28 cellular contexts compared by ENCODE assay signal in the genomic region with DNA sequence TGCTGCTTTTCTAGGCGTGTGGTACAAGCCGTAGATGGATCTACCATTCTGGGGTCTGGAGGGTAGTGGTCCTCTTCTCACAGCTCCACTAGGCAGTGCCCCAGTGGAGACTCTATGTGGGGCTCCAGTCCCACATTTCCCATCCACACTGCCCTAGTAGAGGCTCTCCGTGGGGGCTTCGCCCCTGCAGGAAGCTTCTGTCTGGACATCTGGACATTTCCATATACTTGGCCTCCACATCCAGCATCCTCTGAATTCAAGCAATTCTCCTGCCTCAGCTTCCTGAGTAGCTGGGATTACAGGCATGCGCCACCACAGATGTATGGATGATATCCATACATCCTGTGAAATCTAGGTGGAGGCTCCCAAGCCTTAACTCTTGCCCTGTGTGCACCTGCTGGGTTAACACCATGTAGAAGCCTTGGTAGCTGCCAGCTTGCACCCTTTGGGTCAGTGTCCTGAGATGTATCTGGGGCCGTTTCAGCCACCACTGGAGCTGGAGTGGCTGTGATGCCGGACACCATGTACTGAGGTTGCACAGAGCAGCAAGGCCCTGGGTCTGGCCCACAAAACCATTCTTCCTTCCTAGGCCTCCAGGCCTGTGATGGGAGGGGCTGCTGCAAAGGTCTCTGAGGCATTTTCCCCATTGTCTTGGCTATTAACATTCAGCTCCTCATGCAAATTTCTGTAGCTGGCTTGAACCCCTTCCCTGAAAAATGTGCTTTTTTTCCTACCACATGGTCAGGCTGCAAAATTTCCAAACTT.
"Had no signal": no experiment of that assay in that cellular context is flagged by ENCODE, and none has a peak within 500 bp of the region (broad histone marks: within the 10 kb centered on the region; RNA-seq: fewer than 3 reads in every experiment).

No MANE protein-coding gene starts in this region.

- H3K27me3 ChIP-seq: adrenal gland, breast epithelium, MG63 had no signal

- H3K4me2 ChIP-seq: PC-9 had no signal

- H3K4me3 ChIP-seq: adrenal gland, breast epithelium, MG63, PC-9 had no signal

- H3K27me3 Mint-ChIP-seq: activated B cell treated with CpG ODN at 0.5 μM for 24 hours; activated CD4-positive, alpha-beta memory T cell treated with anti-CD3 and anti-CD28 coated beads for 36 hours; activated CD4-positive, alpha-beta T cell treated with anti-CD3 and anti-CD28 coated beads, Interleukin-2, amount 10 ng/mL, durations not matched to agents 24 days and 14 days; activated naive CD4-positive, alpha-beta T cell treated with anti-CD3 and anti-CD28 coated beads, Interleukin-2, amount 10 ng/mL, durations not matched to agents 7 days and 5 days; activated naive CD8-positive, alpha-beta T cell treated with anti-CD3 and anti-CD28 coated beads, Interleukin-2, amount 10 ng/mL, durations not matched to agents 7 days and 5 days; T-helper 17 cell had no signal

- ATAC-seq: T-helper 17 cell had no signal

- H2AFZ ChIP-seq: PC-9 had no signal

- H3K27ac ChIP-seq: adrenal gland, breast epithelium, PC-9 had no signal

- H3K4me3 Mint-ChIP-seq: activated B cell treated with CpG ODN at 0.5 μM for 24 hours; activated CD4-positive, alpha-beta memory T cell treated with anti-CD3 and anti-CD28 coated beads for 36 hours; activated CD4-positive, alpha-beta T cell treated with anti-CD3 and anti-CD28 coated beads, Interleukin-2, amount 10 ng/mL, durations not matched to agents 24 days and 14 days; activated naive CD4-positive, alpha-beta T cell treated with anti-CD3 and anti-CD28 coated beads, Interleukin-2, amount 10 ng/mL, durations not matched to agents 7 days and 5 days; activated naive CD8-positive, alpha-beta T cell treated with anti-CD3 and anti-CD28 coated beads, Interleukin-2, amount 10 ng/mL, durations not matched to agents 7 days and 5 days; T-helper 17 cell had no signal

- DNase-seq: activated B cell treated with CpG ODN at 0.5 μM for 24 hours; activated CD4-positive, alpha-beta memory T cell treated with anti-CD3 and anti-CD28 coated beads for 36 hours; activated CD4-positive, alpha-beta T cell treated with anti-CD3 and anti-CD28 coated beads for 1 hour; activated CD4-positive, alpha-beta T cell treated with anti-CD3 and anti-CD28 coated beads, Interleukin-2, amount 10 ng/mL, durations not matched to agents 24 days and 14 days; activated CD8-positive, alpha-beta memory T cell treated with anti-CD3 and anti-CD28 coated beads for 24 hours; activated gamma-delta T cell treated with Interleukin-2 at 50 U/mL for 16 hours; activated naive CD4-positive, alpha-beta T cell treated with anti-CD3 and anti-CD28 coated beads, Interleukin-2, amount 10 ng/mL, durations not matched to agents 7 days and 5 days; activated naive CD8-positive, alpha-beta T cell treated with anti-CD3 and anti-CD28 coated beads, Interleukin-2, amount 10 ng/mL, durations not matched to agents 7 days and 5 days; activated T-cell treated with anti-CD3 and anti-CD28 coated beads, Interleukin-2, amount 50 U/mL, for 48 hours; adrenal gland; anterior cingulate cortex; caudate nucleus; MG63; MV-4-11; NCI-H1092 treated with DMSO at 0.1 percent for 48 hours; NCI-H1417 treated with DMSO at 0.1 percent for 48 hours; NCI-H1694; NCI-H2029; NCI-H2107; NCI-H345; NCI-H510A; NCI-H69; PC-9; SHP77 treated with DMSO at 0.1 percent for 48 hours; T-helper 17 cell; T-helper 9 cell had no signal

- H3K27ac Mint-ChIP-seq: activated CD4-positive, alpha-beta memory T cell treated with anti-CD3 and anti-CD28 coated beads for 36 hours; activated CD4-positive, alpha-beta T cell treated with anti-CD3 and anti-CD28 coated beads, Interleukin-2, amount 10 ng/mL, durations not matched to agents 24 days and 14 days; activated naive CD4-positive, alpha-beta T cell treated with anti-CD3 and anti-CD28 coated beads, Interleukin-2, amount 10 ng/mL, durations not matched to agents 7 days and 5 days; activated naive CD8-positive, alpha-beta T cell treated with anti-CD3 and anti-CD28 coated beads, Interleukin-2, amount 10 ng/mL, durations not matched to agents 7 days and 5 days; activated T-helper 2 cell treated with anti-CD3 and anti-CD28 coated beads, Interferon-gamma antibody, Interleukin-2, Interleukin-4, amounts not matched to agents 10 μg/mL and 5 μg/mL and 100 μg/mL, durations not matched to agents 14 hours and 24 hours and 36 hours; T-helper 17 cell had no signal

- H3K36me3 ChIP-seq: adrenal gland, breast epithelium had no signal
